In the genomic region with DNA sequence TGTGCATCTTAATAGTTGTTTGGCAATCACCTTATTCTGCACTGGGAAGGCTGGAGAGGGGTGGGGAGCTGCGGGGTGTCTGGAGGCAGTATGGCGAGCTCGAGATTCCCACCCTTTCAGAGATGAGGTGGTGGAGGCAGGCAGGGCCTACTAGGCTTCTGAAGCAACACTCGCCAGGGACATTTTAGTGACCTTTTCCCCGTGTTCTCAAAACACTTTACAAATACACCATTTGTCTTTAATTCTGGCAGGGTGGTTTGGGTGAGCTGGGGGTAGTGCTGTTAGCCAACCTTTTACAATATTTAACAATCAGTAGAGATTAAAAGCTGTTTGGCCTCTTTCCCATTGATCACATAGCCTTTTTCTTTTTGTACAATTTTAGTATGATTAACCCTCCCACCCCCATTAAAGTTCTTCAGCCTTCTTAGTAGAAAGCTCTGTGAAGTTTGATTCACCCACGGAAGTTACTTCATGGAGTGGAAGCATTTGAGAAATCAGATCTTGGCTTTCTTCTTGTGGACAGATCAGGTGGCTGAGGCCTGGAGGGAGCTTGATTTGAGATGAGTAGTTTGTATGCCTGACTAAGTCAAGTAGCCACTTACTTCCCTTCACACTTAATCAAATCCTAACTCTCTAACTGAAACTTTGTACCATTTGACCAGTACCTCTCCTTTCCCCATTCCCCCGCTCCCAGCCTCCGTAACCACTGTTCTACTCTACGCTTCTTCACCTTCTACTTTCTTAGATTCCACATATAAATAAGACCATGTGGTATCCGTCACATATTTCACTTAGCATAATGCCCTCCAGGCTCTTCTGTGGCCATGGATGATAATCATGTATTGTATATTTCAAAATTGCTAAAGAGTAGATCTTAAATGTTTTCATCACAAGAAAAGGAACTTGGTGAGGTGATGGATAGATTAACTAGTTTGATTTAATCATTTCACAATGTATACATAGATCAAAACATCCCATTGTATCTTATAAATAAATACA, we compare ENCODE assay signal across 9 cellular contexts. TPM values are rescaled to one million over a fixed set of nuclear protein-coding genes. Genes with fewer than 3 reads are reported as not detected.
A peak's percentile ranks its signal among the peaks of the same experiment; 100 is the strongest.
DNase-seq lines count a peak whose midpoint lies in the region; ATAC-seq and TF ChIP-seq lines count a peak whose summit lies in the region.
"Had no signal": no experiment of that assay in that cellular context is flagged by ENCODE, and none has a peak within 500 bp of the region (broad histone marks: within the 10 kb centered on the region; RNA-seq: fewer than 3 reads in every experiment).

No MANE protein-coding gene starts in this region.

- no peaks in the 10 kb centered on the region for H3K27me3 ChIP-seq in CD8-positive, alpha-beta T cell (ENCODE audit: insufficient read depth, low read length)
- H3K27me3 ChIP-seq in upper lobe of left lung, result no peaks in the 10 kb centered on the region
- H3K27me3 ChIP-seq: Peyer's patch had no signal

- H3K36me3 Mint-ChIP-seq in CD8-positive, alpha-beta T cell, result peaks cover 25% of the 10 kb centered on the region
- H3K36me3 Mint-ChIP-seq in mesothelial cell of epicardium, result peaks cover 15% of the 10 kb centered on the region

- H3K27me3 Mint-ChIP-seq in CD8-positive, alpha-beta T cell (ENCODE audit: low read depth), result no peaks in the 10 kb centered on the region
- no peaks in the 10 kb centered on the region for H3K27me3 Mint-ChIP-seq in mesothelial cell of epicardium (ENCODE audit: low read depth)

- CTCF ChIA-PET in CD8-positive, alpha-beta T cell (lab: Charles Lee), result interaction anchor here (1.0 to 1.5 kb wide), 2 partner anchors 10 to 24 kb away, joined by 3 to 4 read pairs; no protein-coding TSS in a partner anchor

- no peak for TF ChIP-seq EP300 in upper lobe of left lung (IDR thresholded peaks at IDR 0.05)

- TF ChIP-seq CTCF in CD8-positive, alpha-beta T cell (IDR thresholded peaks at IDR 0.05), result no peak
- TF ChIP-seq CTCF in mesothelial cell of epicardium (IDR thresholded peaks at IDR 0.05; ENCODE audit: unreplicated experiment) (no peak), upper lobe of left lung (IDR thresholded peaks at IDR 0.05) (no peak)

- no peak for ATAC-seq in CD8-positive, alpha-beta T cell
- ATAC-seq in HG02610 (IDR thresholded peaks at IDR 0.05; ENCODE audit: unreplicated experiment) (peak; percentile 32), upper lobe of left lung (ENCODE audit: low FRiP score in 2 of 2) (no peak), HG03095 (IDR thresholded peaks at IDR 0.05; ENCODE audit: unreplicated experiment) (no peak)

- H3K27ac Mint-ChIP-seq in CD8-positive, alpha-beta T cell, result peak overlapping the region; percentile 42
- H3K27ac Mint-ChIP-seq in mesothelial cell of epicardium, result peak overlapping the region; percentile 0

- no peak overlapping the region for H3K27ac ChIP-seq in CD8-positive, alpha-beta T cell (ENCODE audit: low read depth, low read length)
- no peak overlapping the region for H3K27ac ChIP-seq in upper lobe of left lung

- no peaks in the 10 kb centered on the region for H3K9me3 ChIP-seq in CD8-positive, alpha-beta T cell (ENCODE audit: low read length)
- H3K9me3 ChIP-seq in upper lobe of left lung, result no peaks in the 10 kb centered on the region
- H3K9me3 ChIP-seq: Peyer's patch had no signal

- no peak overlapping the region for H3K4me3 ChIP-seq in CD8-positive, alpha-beta T cell (ENCODE audit: low read depth, low read length)
- H3K4me3 ChIP-seq in upper lobe of left lung, result no peak overlapping the region

- TF ChIP-seq POLR2A in upper lobe of left lung (IDR thresholded peaks at IDR 0.05), result no peak

- no peak overlapping the region for H3K4me3 Mint-ChIP-seq in CD8-positive, alpha-beta T cell
- H3K4me3 Mint-ChIP-seq in mesothelial cell of epicardium, result no peak overlapping the region

- intact Hi-C loops in CD8-positive, alpha-beta T cell (cut with DNase I, micrococcal nuclease), result no loop called here

- POLR2A ChIA-PET in CD8-positive, alpha-beta T cell (lab: Charles Lee), result no interaction called here

- DNase-seq in CD8-positive, alpha-beta T cell, result no peak
- DNase-seq in amniotic epithelial cell (ENCODE audit: low read depth) (peak; percentile 40), mesothelial cell of epicardium (ENCODE audit: low spot score in 2 of 2, unreplicated experiment in 2 of 2) (no peak), NCI-H345 treated with DMSO at 0.1 percent for 48 hours (lab: John Stamatoyannopoulos, UW; ENCODE audit: unreplicated experiment) (no peak), upper lobe of left lung (no peak)
- DNase-seq in stimulated activated CD8-positive, alpha-beta memory T cell treated with anti-CD3 and anti-CD28 coated beads, Interleukin-4, amount 100 ng/mL, for 48 hours, result no peak

- H3K9me3 Mint-ChIP-seq in CD8-positive, alpha-beta T cell, result no peaks in the 10 kb centered on the region
- peaks cover 7% of the 10 kb centered on the region for H3K9me3 Mint-ChIP-seq in mesothelial cell of epicardium

- H3K4me1 Mint-ChIP-seq in CD8-positive, alpha-beta T cell (ENCODE audit: low read depth), result peaks cover 72% of the 10 kb centered on the region
- H3K4me1 Mint-ChIP-seq in mesothelial cell of epicardium, result peaks cover 17% of the 10 kb centered on the region

- H3K36me3 ChIP-seq in CD8-positive, alpha-beta T cell (ENCODE audit: insufficient read depth, low read length), result no peaks in the 10 kb centered on the region
- H3K36me3 ChIP-seq in upper lobe of left lung, result no peaks in the 10 kb centered on the region
- H3K36me3 ChIP-seq: Peyer's patch had no signal

- peaks cover 3% of the 10 kb centered on the region for H3K4me1 ChIP-seq in CD8-positive, alpha-beta T cell (ENCODE audit: insufficient read depth, low read length)
- peaks cover 3 to 10% (median 7%) of the 10 kb centered on the region in 4 donors for H3K4me1 ChIP-seq in upper lobe of left lung

- 83 to 85% methylated on average over 10 of the region's 10 CpGs for WGBS in upper lobe of left lung, 2 donors

RNA-seq across cellular contexts. Expression of a gene that starts 41.0 kb away (rescaled TPM):
- 10 to 100 TPM; 40.4 to 43.2 TPM for total RNA-seq in CD8-positive, alpha-beta T cell
- 26.4 to 26.9 TPM (median 26.5 TPM) in 3 replicates for total RNA-seq in mesothelial cell of epicardium
- 10 to 100 TPM; 14.7 to 45.4 (median 22.1) TPM for total RNA-seq in upper lobe of left lung
